Comparison of ENCODE assay signal across 8 cellular contexts in genomic region chr17:16439303-16439791, GRCh38. TPM values are rescaled to one million over a fixed set of nuclear protein-coding genes. Genes with fewer than 3 reads are reported as not detected.
A peak's percentile ranks its signal among the peaks of the same experiment; 100 is the strongest.
DNase-seq lines count a peak whose midpoint lies in the region; ATAC-seq, FAIRE-seq and TF ChIP-seq lines count a peak whose summit lies in the region.

No MANE protein-coding gene starts in this region.

- H3K9me1 ChIP-seq in endothelial cell of umbilical vein (replicated peaks; ENCODE audit: control insufficient read depth, extremely low read depth, insufficient read depth, low read length) = no peaks in the 10 kb centered on the region

- H3K36me3 ChIP-seq in RWPE2 (ENCODE audit: low read depth) (peaks cover 54% of the 10 kb centered on the region), endothelial cell of umbilical vein (ENCODE audit: control insufficient read depth in 2 of 2, extremely low read depth in 1 of 2, insufficient read depth in 2 of 2, low read length in 2 of 2) (peaks cover 28 to 33% of the 10 kb centered on the region in 2 experiments)

- peak; percentile 55 for FAIRE-seq in endothelial cell of umbilical vein (lab: Jason Lieb, UNC)

- peaks cover 38% of the 10 kb centered on the region for H3K36me3 Mint-ChIP-seq in nephron (ENCODE audit: low read depth)

- H3K27ac Mint-ChIP-seq in nephron = peak overlapping the region; percentile 92 to 97 (median 96)

- H3K27ac ChIP-seq in AG04450 (ENCODE audit: low read depth, low read length) (peak overlapping the region; percentile 75), RWPE2 (ENCODE audit: poor library complexity, severe bottlenecking) (peak overlapping the region; percentile 93), endothelial cell of umbilical vein (ENCODE audit: insufficient read depth, low read depth, low read length) (peak overlapping the region; percentile 67)

- DNase-seq in AG04450 (ENCODE audit: low read depth, low spot score) (no peak), RWPE2 (ENCODE audit: low spot score) (no peak), endothelial cell of umbilical vein (ENCODE audit: low read depth, low spot score) (no peak), NCI-H2107 treated with DMSO at 0.1 percent for 48 hours (lab: John Stamatoyannopoulos, UW; ENCODE audit: unreplicated experiment) (no peak)
- DNase-seq in activated CD4-positive, CD25-positive, alpha-beta regulatory T cell treated with anti-CD3 and anti-CD28 coated beads, Interleukin-2, amount 50 U/mL, for 72 hours = no peak

- H3K4me1 Mint-ChIP-seq in nephron = peaks cover 47% of the 10 kb centered on the region

- H3K9me3 ChIP-seq in AG04450 (ENCODE audit: control insufficient read depth, insufficient read depth, low read length) (no peaks in the 10 kb centered on the region), RWPE2 (ENCODE audit: severe bottlenecking) (no peaks in the 10 kb centered on the region), endothelial cell of umbilical vein (replicated peaks; ENCODE audit: control insufficient read depth, insufficient read depth, low read length) (no peaks in the 10 kb centered on the region)

- no peak overlapping the region for H2AFZ ChIP-seq in endothelial cell of umbilical vein (ENCODE audit: low read depth, low read length)

- CTCF ChIA-PET in AG04450 (lab: Charles Lee) = interaction anchor here (0.9 to 2.9 kb wide), 5 partner anchors 11 to 150 kb away, joined by 3 to 16 read pairs (median 6); no protein-coding TSS in a partner anchor
- CTCF ChIA-PET in endothelial cell of umbilical vein (lab: Charles Lee) = interaction anchor here (1.3 to 4.5 kb wide), 5 partner anchors 11 to 83 kb away, joined by 3 to 33 read pairs (median 20); no protein-coding TSS in a partner anchor

- H3K4me3 ChIP-seq in AG04450 (ENCODE audit: low read depth, low read length) = peak overlapping the region; percentile 99
- peak overlapping the region; percentile 90 for H3K4me3 ChIP-seq in RWPE2 (ENCODE audit: severe bottlenecking)
- peak overlapping the region; percentile 77 to 97 (median 89) for H3K4me3 ChIP-seq in endothelial cell of umbilical vein (replicated peaks in 1 of 3; ENCODE audit: insufficient read depth in 1 of 3, low read depth in 1 of 3, low read length in 3 of 3)

- H3K27me3 Mint-ChIP-seq in nephron (ENCODE audit: low read depth) = no peaks in the 10 kb centered on the region

- no peaks in the 10 kb centered on the region for H3K9me3 Mint-ChIP-seq in nephron

- ATAC-seq in GM21447 (IDR thresholded peaks at IDR 0.05; ENCODE audit: unreplicated experiment) = peak; percentile 10
- no peak for ATAC-seq in RWPE2 (ENCODE audit: low read depth)
- ATAC-seq in GM21390 (IDR thresholded peaks at IDR 0.05; ENCODE audit: unreplicated experiment) = no peak

- H3K79me2 ChIP-seq in endothelial cell of umbilical vein (ENCODE audit: control insufficient read depth, insufficient read depth, low read length) = peaks cover 48% of the 10 kb centered on the region

- POLR2A ChIA-PET in AG04450 (lab: Yijun Ruan, JAX) = interaction anchor here (0.7 to 5.3 kb wide), 19 partner anchors 8 to 181 kb away, joined by 3 to 102 read pairs (median 8); partner anchors contain the start of genes CENPV, LRRC75A, TRPV2 and UBB
- POLR2A ChIA-PET in endothelial cell of umbilical vein (lab: Charles Lee) = interaction anchor here (0.8 to 1.7 kb wide), 13 partner anchors 11 to 145 kb away, joined by 3 to 52 read pairs (median 4); partner anchors contain the start of gene UBB

- peaks cover 11% of the 10 kb centered on the region for H4K20me1 ChIP-seq in endothelial cell of umbilical vein (replicated peaks; ENCODE audit: control insufficient read depth, extremely low read depth, insufficient read depth, low read length)

- H3K27me3 ChIP-seq in AG04450 (ENCODE audit: control insufficient read depth, insufficient read depth, low read length) (no peaks in the 10 kb centered on the region), RWPE2 (ENCODE audit: insufficient read depth, poor library complexity, severe bottlenecking) (no peaks in the 10 kb centered on the region), endothelial cell of umbilical vein (ENCODE audit: control insufficient read depth in 2 of 2, insufficient read depth in 2 of 2, low read length in 2 of 2) (no peaks in the 10 kb centered on the region)

- peak overlapping the region; percentile 99 to 100 (median 99) for H3K4me3 Mint-ChIP-seq in nephron

- intact Hi-C loops in endothelial cell of umbilical vein (cut with micrococcal nuclease) = loop anchor here (1.0 to 10.0 kb wide), 2 partner anchors 58 to 975 kb away; partner anchors contain the start of gene UBB

- BruUV-seq in endothelial cell of umbilical vein (replicated peaks; lab: Mats Ljungman, UMichigan) = TSS peak; percentile 56

- peak overlapping the region; percentile 88 for H3K9ac ChIP-seq in endothelial cell of umbilical vein (replicated peaks; ENCODE audit: extremely low read depth, insufficient read depth, low read length)

- TF ChIP-seq POLR2A in endothelial cell of umbilical vein (IDR thresholded peaks at IDR 0.05; ENCODE audit: low read depth, low read length) = no peak

- dilution Hi-C loops in endothelial cell of umbilical vein (cut with MboI; ENCODE audit: extremely low pct_ligation_motif_present, low sequenced_read_pairs) = no loop called here

- peaks cover 12% of the 10 kb centered on the region for H3K4me1 ChIP-seq in RWPE2 (ENCODE audit: insufficient read depth, poor library complexity, severe bottlenecking)
- H3K4me1 ChIP-seq in endothelial cell of umbilical vein (ENCODE audit: control insufficient read depth, extremely low read depth, insufficient read depth, low read length) = peaks cover 35% of the 10 kb centered on the region

- no peak for TF ChIP-seq CTCF in AG04450 (IDR thresholded peaks at IDR 0.05; ENCODE audit: low read depth, low read length)
- no peak for TF ChIP-seq CTCF in RWPE2 (IDR thresholded peaks at IDR 0.05; ENCODE audit: poor library complexity, severe bottlenecking)
- TF ChIP-seq CTCF in endothelial cell of umbilical vein (IDR thresholded peaks at IDR 0.05; ENCODE audit: extremely low read depth in 1 of 2, insufficient read depth in 1 of 2, low read depth in 1 of 2, low read length in 2 of 2) = no peak
- TF ChIP-seq CTCF in nephron (IDR thresholded peaks at IDR 0.05; ENCODE audit: unreplicated experiment in 3 of 3) = no peak

- peak overlapping the region; percentile 67 for H3K4me2 ChIP-seq in endothelial cell of umbilical vein (ENCODE audit: insufficient read depth, low read length)

TF ChIP-seq in endothelial cell of umbilical vein, 7 proteins besides CTCF, POLR2A, EP300 and RAD21:
- TF ChIP-seq JUN (IDR thresholded peaks at IDR 0.05; ENCODE audit: borderline replicate concordance, insufficient read depth, insufficient read length, low read depth) (no peak), FOS (IDR thresholded peaks at IDR 0.05; ENCODE audit: borderline replicate concordance, insufficient read depth, low read length) (no peak), POLR2AphosphoS5 (IDR thresholded peaks at IDR 0.05; ENCODE audit: insufficient read depth, low read depth, low read length) (no peak), MAX (IDR thresholded peaks at IDR 0.05; ENCODE audit: insufficient read depth, insufficient read length) (no peak), EZH2 (IDR thresholded peaks at IDR 0.05; ENCODE audit: borderline replicate concordance, low read depth, low read length, severe bottlenecking) (no peak), GATA2 (IDR thresholded peaks at IDR 0.05; ENCODE audit: insufficient read depth, insufficient read length, low read depth, low read length) (no peak), MYC (IDR thresholded peaks at IDR 0.05; ENCODE audit: low read depth, low read length) (no peak)

RNA-seq across cellular contexts. Expression of gene TRPV2, which starts 24.0 kb away (rescaled TPM):
- polyA plus RNA-seq in AG04450 (2011; rRNA removed) = 30.8 and 38.4 TPM in 2 replicates
- polyA minus RNA-seq in AG04450 (2011; rRNA and poly(A)+ RNA removed) = 57.0 and 70.8 TPM in 2 replicates
- 6.7 and 10.6 TPM in 2 replicates for total RNA-seq in endothelial cell of umbilical vein
- 3.3 and 4.2 TPM in 2 replicates for polyA plus RNA-seq in endothelial cell of umbilical vein
- 3.5 and 4.2 TPM in 2 replicates for polyA plus RNA-seq in endothelial cell of umbilical vein (2011; cell fraction: cytosol; rRNA removed)
- polyA plus RNA-seq in endothelial cell of umbilical vein (2011; cell fraction: nucleus; rRNA removed) = 4.1 and 5.2 TPM in 2 replicates
- polyA plus RNA-seq in endothelial cell of umbilical vein (2012) = 19.7 and 28.7 TPM in 2 replicates
- 4.2 and 6.1 TPM in 2 replicates for polyA minus RNA-seq in endothelial cell of umbilical vein
- polyA minus RNA-seq in endothelial cell of umbilical vein (2011; cell fraction: cytosol; rRNA and poly(A)+ RNA removed) = not detected
- polyA minus RNA-seq in endothelial cell of umbilical vein (2011; cell fraction: nucleus; rRNA and poly(A)+ RNA removed) = 1.3 and 1.5 TPM in 2 replicates

RNA-seq across cellular contexts. Expression of gene LRRC75A, which starts 52.6 kb away (rescaled TPM):
- polyA plus RNA-seq in AG04450 (2011; rRNA removed) (1.2 TPM in 2 replicates), endothelial cell of umbilical vein (6.1 and 8.1 TPM in 2 replicates)
- 0.74 and 0.78 TPM in 2 replicates for polyA minus RNA-seq in AG04450 (2011; rRNA and poly(A)+ RNA removed)
- 2.9 and 3.7 TPM in 2 replicates for total RNA-seq in endothelial cell of umbilical vein
- 4.3 and 5.4 TPM in 2 replicates for polyA plus RNA-seq in endothelial cell of umbilical vein (2011; cell fraction: cytosol; rRNA removed)
- 5.9 and 6.9 TPM in 2 replicates for polyA plus RNA-seq in endothelial cell of umbilical vein (2011; cell fraction: nucleus; rRNA removed)
- 1.5 and 3.1 TPM in 2 replicates for polyA plus RNA-seq in endothelial cell of umbilical vein (2012)
- 4.6 and 5.7 TPM in 2 replicates for polyA minus RNA-seq in endothelial cell of umbilical vein
- polyA minus RNA-seq in endothelial cell of umbilical vein (2011; cell fraction: cytosol; rRNA and poly(A)+ RNA removed) = 0.92 TPM
- polyA minus RNA-seq in endothelial cell of umbilical vein (2011; cell fraction: nucleus; rRNA and poly(A)+ RNA removed) = 3.8 and 7.3 TPM in 2 replicates

RNA-seq across cellular contexts. Expression of gene UBB, which starts 58.5 kb away (rescaled TPM):
- 1,944 and 3,172 TPM in 2 replicates for polyA plus RNA-seq in AG04450 (2011; rRNA removed)
- polyA minus RNA-seq in AG04450 (2011; rRNA and poly(A)+ RNA removed) = 2,374 and 2,983 TPM in 2 replicates
- total RNA-seq in endothelial cell of umbilical vein = 1,183 and 1,294 TPM in 2 replicates
- polyA plus RNA-seq in endothelial cell of umbilical vein = 1,282 and 1,683 TPM in 2 replicates
- polyA plus RNA-seq in endothelial cell of umbilical vein (2011; cell fraction: cytosol; rRNA removed) = 2,429 and 2,954 TPM in 2 replicates
- 752 and 988 TPM in 2 replicates for polyA plus RNA-seq in endothelial cell of umbilical vein (2011; cell fraction: nucleus; rRNA removed)
- 2,061 and 2,237 TPM in 2 replicates for polyA plus RNA-seq in endothelial cell of umbilical vein (2012)
- 1,148 and 1,520 TPM in 2 replicates for polyA minus RNA-seq in endothelial cell of umbilical vein
- 916 TPM for polyA minus RNA-seq in endothelial cell of umbilical vein (2011; cell fraction: cytosol; rRNA and poly(A)+ RNA removed)
- polyA minus RNA-seq in endothelial cell of umbilical vein (2011; cell fraction: nucleus; rRNA and poly(A)+ RNA removed) = 206 and 281 TPM in 2 replicates
